9 cellular contexts compared by ENCODE assay signal in the genomic region with DNA sequence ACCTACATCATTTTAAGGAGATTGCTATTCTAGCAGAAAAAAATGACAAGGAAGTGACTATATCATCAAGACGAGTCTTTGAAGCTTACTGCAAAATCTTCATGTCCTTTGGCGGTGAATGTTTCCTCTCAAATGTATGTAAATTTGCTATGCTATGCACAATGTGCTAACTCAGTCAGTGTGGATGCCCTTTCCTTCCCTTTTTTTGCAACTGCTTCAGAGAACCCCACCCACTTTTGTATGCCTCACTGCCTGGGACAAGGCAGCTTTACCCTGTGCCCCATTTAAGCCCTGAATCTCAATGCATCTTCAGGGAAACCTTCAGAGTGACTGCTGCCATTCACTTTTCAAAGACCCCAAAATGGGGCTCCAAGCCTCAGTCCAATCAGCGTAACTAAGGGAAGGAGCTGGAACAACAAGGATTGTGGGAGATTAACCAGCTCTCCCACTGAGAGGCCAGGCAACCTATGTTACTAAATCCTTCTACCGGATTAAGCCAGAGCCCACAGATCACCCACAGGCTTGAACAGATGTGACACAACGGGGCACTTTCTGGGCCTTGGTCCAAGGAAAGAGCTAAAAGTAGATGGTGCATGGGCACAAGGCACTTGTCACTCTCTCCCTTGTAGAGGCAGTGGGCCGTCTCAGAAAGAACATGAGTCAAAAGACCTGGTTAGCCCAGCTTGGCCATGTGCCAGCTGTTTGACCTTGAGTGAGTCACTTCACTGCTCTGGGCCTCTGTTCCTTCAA.
DNase-seq lines count a peak whose midpoint lies in the region; ATAC-seq and TF ChIP-seq lines count a peak whose summit lies in the region.
"Had no signal": no experiment of that assay in that cellular context is flagged by ENCODE, and none has a peak within 500 bp of the region (broad histone marks: within the 10 kb centered on the region; RNA-seq: fewer than 3 reads in every experiment).

No MANE protein-coding gene starts in this region.

- TF ChIP-seq CTCF in left ventricle myocardium inferior (IDR thresholded peaks at IDR 0.05; ENCODE audit: borderline replicate concordance): no peak
- TF ChIP-seq CTCF in thyroid gland (IDR thresholded peaks at IDR 0.05): no peak

- H3K4me3 ChIP-seq in left ventricle myocardium inferior (no peak overlapping the region), thyroid gland (replicated peaks in 1 of 3) (no peak overlapping the region)

- H3K9me3 ChIP-seq in left ventricle myocardium inferior (replicated peaks) (no peaks in the 10 kb centered on the region), thyroid gland (no peaks in the 10 kb centered on the region)

- no peak for ATAC-seq in activated naive CD4-positive, alpha-beta T cell treated with anti-CD3 and anti-CD28 coated beads, Interleukin-2, amount 50 U/mL, for 72 hours
- ATAC-seq in GM18861 (IDR thresholded peaks at IDR 0.05; ENCODE audit: unreplicated experiment): no peak
- no peak for ATAC-seq in GM19324 (IDR thresholded peaks at IDR 0.05; ENCODE audit: low FRiP score, unreplicated experiment)

- TF ChIP-seq POLR2A in thyroid gland (IDR thresholded peaks at IDR 0.05): no peak

- no peaks in the 10 kb centered on the region for H3K36me3 Mint-ChIP-seq in activated naive CD4-positive, alpha-beta T cell treated with anti-CD3 and anti-CD28 coated beads, Interleukin-2, amount 50 U/mL, for 72 hours

- H3K4me1 ChIP-seq in left ventricle myocardium inferior (peaks cover 15% of the 10 kb centered on the region), thyroid gland (peaks cover 7 to 16% of the 10 kb centered on the region in 2 donors)

- H3K27ac Mint-ChIP-seq in activated naive CD4-positive, alpha-beta T cell treated with anti-CD3 and anti-CD28 coated beads, Interleukin-2, amount 50 U/mL, for 72 hours: no peak overlapping the region

- H3K27ac ChIP-seq in left ventricle myocardium inferior (replicated peaks): peak overlapping the region; percentile 74
- H3K27ac ChIP-seq in thyroid gland: peak overlapping the region in 1 of 3 donors; percentile 2
- H3K27ac ChIP-seq: epithelial cell of prostate had no signal

- WGBS in thyroid gland, 2 donors: 61 to 66% methylated on average over 6 of the region's 6 CpGs

- H3K27me3 ChIP-seq in left ventricle myocardium inferior (ENCODE audit: low read depth) (no peaks in the 10 kb centered on the region), thyroid gland (no peaks in the 10 kb centered on the region)

- DNase-seq in SHP77 (lab: John Stamatoyannopoulos, UW) (peak; percentile 26 to 49), SHP77 treated with DMSO at 0.1 percent for 48 hours (lab: John Stamatoyannopoulos, UW) (no peak), SW480 (ENCODE audit: low spot score) (peak; percentile 33), left ventricle myocardium inferior (peak; percentile 73), thyroid gland (peak; percentile 85 to 89)
- DNase-seq in activated naive CD4-positive, alpha-beta T cell treated with anti-CD3 and anti-CD28 coated beads, Interleukin-2, amount 50 U/mL, for 72 hours (ENCODE audit: low spot score in 2 of 2): no peak

- intact Hi-C loops in left ventricle myocardium inferior (cut with micrococcal nuclease) (no loop called here), thyroid gland (cut with DNase I) (no loop called here)

- no peaks in the 10 kb centered on the region for H3K36me3 ChIP-seq in left ventricle myocardium inferior
- no peaks in the 10 kb centered on the region for H3K36me3 ChIP-seq in thyroid gland

- H3K9me3 Mint-ChIP-seq in activated naive CD4-positive, alpha-beta T cell treated with anti-CD3 and anti-CD28 coated beads, Interleukin-2, amount 50 U/mL, for 72 hours: peaks cover 0 to 3% of the 10 kb centered on the region in 2 donors

Comparison
In these comparisons a context has a peak if more than half of its experiments do, and no peak if none do; other contexts are left out.
1. DNase-seq: peak in SHP77 (2 of 2), SW480 (single experiment), left ventricle myocardium inferior (single experiment) and thyroid gland (2 of 2); none in SHP77 treated with DMSO at 0.1 percent for 48 hours (single experiment) and activated naive CD4-positive, alpha-beta T cell treated with anti-CD3 and anti-CD28 coated beads, Interleukin-2, amount 50 U/mL, for 72 hours (0 of 2).